ENCODE assay signal across 8 cellular contexts in genomic region chr2:113894156-113894743, GRCh38. TPM values are rescaled to one million over a fixed set of nuclear protein-coding genes. Genes with fewer than 3 reads are reported as not detected.
DNase-seq lines count a peak whose midpoint lies in the region; ATAC-seq, FAIRE-seq and TF ChIP-seq lines count a peak whose summit lies in the region.

No MANE protein-coding gene starts in this region.

- H3K9me3 Mint-ChIP-seq in WTC11 (no peaks in the 10 kb centered on the region), immature natural killer cell (no peaks in the 10 kb centered on the region)

- FAIRE-seq in A549 (lab: Jason Lieb, UNC) = no peak

- TF ChIP-seq CTCF in A549 (IDR thresholded peaks at IDR 0.05) = no peak
- no peak for TF ChIP-seq CTCF in WTC11 (IDR thresholded peaks at IDR 0.05)

- POLR2A ChIA-PET in A549 (lab: Yijun Ruan, JAX) = interaction anchor here (2.7 kb wide), 1 partner anchor 138 kb away, joined by 18 read pairs; the partner anchor contains the start of gene SLC35F5
- POLR2A ChIA-PET in WTC11 (lab: Charles Lee) = interaction anchor here (1.8 kb wide), 1 partner anchor 138 kb away, joined by 6 read pairs; the partner anchor contains the start of gene SLC35F5

- H3K4me3 ChIP-seq in A549 = peak overlapping the region; percentile 38

- DNase-seq in A549 (ENCODE audit: low read depth in 1 of 2, low spot score in 1 of 2) = peak; percentile 23 to 78
- peak; percentile 87 for DNase-seq in HCEC 1CT
- DNase-seq in WTC11 (ENCODE audit: low spot score) = no peak
- no peak for DNase-seq in immature natural killer cell
- no peak for DNase-seq in stimulated activated naive CD4-positive, alpha-beta T cell (lab: John Stamatoyannopoulos, UW)
- no peak for DNase-seq in amygdala (lab: John Stamatoyannopoulos, UW)

- TF ChIP-seq RAD21 in A549 (conservative IDR thresholded peaks at IDR 0.05 in 1 of 2, IDR thresholded peaks at IDR 0.05 in 1 of 2) = 0 out of 5 replicates have a peak, but pooled peaks have one; percentile 4 to 18

- H3K4me3 Mint-ChIP-seq in WTC11 (peak overlapping the region; percentile 29; the same call in 1 of the 2 replicates), immature natural killer cell (peak overlapping the region; percentile 74 to 100 (median 99))

- H3K36me3 Mint-ChIP-seq in WTC11 (no peaks in the 10 kb centered on the region), immature natural killer cell (peaks cover 4 to 11% (median 9%) of the 10 kb centered on the region in 3 donors)

- TF ChIP-seq POLR2A in A549 (IDR thresholded peaks at IDR 0.05; ENCODE audit: low read length) = no peak

- no peak; a peak in 1 of 5 replicates for TF ChIP-seq EP300 in A549 (IDR thresholded peaks at IDR 0.05)

- no peaks in the 10 kb centered on the region for H3K27me3 Mint-ChIP-seq in WTC11 (ENCODE audit: low read depth)
- peaks cover 10 to 14% (median 13%) of the 10 kb centered on the region in 3 donors for H3K27me3 Mint-ChIP-seq in immature natural killer cell (ENCODE audit: low read depth in 3 of 3)

- peaks cover 69% of the 10 kb centered on the region for H3K4me1 Mint-ChIP-seq in WTC11
- peaks cover 86 to 88% of the 10 kb centered on the region in 2 donors for H3K4me1 Mint-ChIP-seq in immature natural killer cell

- no peaks in the 10 kb centered on the region for H3K9me3 ChIP-seq in A549

- CTCF ChIA-PET in A549 (lab: Yijun Ruan, JAX) = interaction anchor here (0.9 to 2.0 kb wide), 5 partner anchors 14 to 139 kb away, joined by 3 to 5 read pairs (median 3); no protein-coding TSS in a partner anchor
- CTCF ChIA-PET in WTC11 (lab: Charles Lee) = interaction anchor here (1.2 kb wide), 1 partner anchor 9 kb away, joined by 4 read pairs; no protein-coding TSS in a partner anchor

- no peak overlapping the region for H3K27ac Mint-ChIP-seq in WTC11
- H3K27ac Mint-ChIP-seq in immature natural killer cell = peak overlapping the region; percentile 53 to 99 (median 84)

- H3K27ac ChIP-seq in A549 = peak overlapping the region; percentile 84 to 86

- peaks cover 72% of the 10 kb centered on the region for H3K4me1 ChIP-seq in A549

- peak; percentile 32 to 48; a peak in 5 of 6 replicates for ATAC-seq in A549
- ATAC-seq in WTC11 = no peak
- no peak for ATAC-seq in HG03045 (IDR thresholded peaks at IDR 0.05; ENCODE audit: unreplicated experiment)
- ATAC-seq in GM18517 (IDR thresholded peaks at IDR 0.05; ENCODE audit: unreplicated experiment) = no peak

- peak overlapping the region; percentile 96 for H3K4me2 ChIP-seq in A549

- 3% methylated on average over 7 of the region's 7 CpGs for WGBS in A549 (ENCODE audit: missing lambda C conversion rate)

TF ChIP-seq in A549, 52 proteins besides CTCF, POLR2A, EP300 and RAD21:
- TF ChIP-seq HDAC2 (IDR thresholded peaks at IDR 0.05) (no peak), CEBPB (IDR thresholded peaks at IDR 0.05) (peak; percentile 86 to 90), JUN (IDR thresholded peaks at IDR 0.05) (peak in 1 of 2 experiments; percentile 47; a peak in 1 of 5 replicates), HOXA7 (CRISPR knock-in tag; IDR thresholded peaks at IDR 0.05) (no peak), ZFP36 (IDR thresholded peaks at IDR 0.05; ENCODE audit: borderline replicate concordance, partially characterized antibody) (no peak), GATA3 (IDR thresholded peaks at IDR 0.05; ENCODE audit: borderline replicate concordance) (0 out of 2 replicates have a peak, but pooled peaks have one; percentile 13), EHF (CRISPR knock-in tag; IDR thresholded peaks at IDR 0.05) (no peak), ZSCAN20 (CRISPR knock-in tag; IDR thresholded peaks at IDR 0.05) (no peak), JUNB (IDR thresholded peaks at IDR 0.05) (peak; percentile 42), MAFK (IDR thresholded peaks at IDR 0.05; ENCODE audit: partially characterized antibody) (peak; percentile 69), FOSL2 (IDR thresholded peaks at IDR 0.05) (peak; percentile 80), FOSL2 (CRISPR knock-in tag; IDR thresholded peaks at IDR 0.05) (peak; percentile 97)
- TF ChIP-seq, protein P1, sequence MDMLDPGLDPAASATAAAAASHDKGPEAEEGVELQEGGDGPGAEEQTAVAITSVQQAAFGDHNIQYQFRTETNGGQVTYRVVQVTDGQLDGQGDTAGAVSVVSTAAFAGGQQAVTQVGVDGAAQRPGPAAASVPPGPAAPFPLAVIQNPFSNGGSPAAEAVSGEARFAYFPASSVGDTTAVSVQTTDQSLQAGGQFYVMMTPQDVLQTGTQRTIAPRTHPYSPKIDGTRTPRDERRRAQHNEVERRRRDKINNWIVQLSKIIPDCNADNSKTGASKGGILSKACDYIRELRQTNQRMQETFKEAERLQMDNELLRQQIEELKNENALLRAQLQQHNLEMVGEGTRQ (IDR thresholded peaks at IDR 0.05) = no peak
- TF ChIP-seq, protein P2, sequence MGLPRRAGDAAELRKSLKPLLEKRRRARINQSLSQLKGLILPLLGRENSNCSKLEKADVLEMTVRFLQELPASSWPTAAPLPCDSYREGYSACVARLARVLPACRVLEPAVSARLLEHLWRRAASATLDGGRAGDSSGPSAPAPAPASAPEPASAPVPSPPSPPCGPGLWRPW (IDR thresholded peaks at IDR 0.05) = peak; percentile 57; the same call in 1 of the 2 replicates
- TF ChIP-seq, protein P3, sequence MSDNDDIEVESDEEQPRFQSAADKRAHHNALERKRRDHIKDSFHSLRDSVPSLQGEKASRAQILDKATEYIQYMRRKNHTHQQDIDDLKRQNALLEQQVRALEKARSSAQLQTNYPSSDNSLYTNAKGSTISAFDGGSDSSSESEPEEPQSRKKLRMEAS (IDR thresholded peaks at IDR 0.05) = peak; percentile 35; the same call in 1 of the 2 replicates

TF ChIP-seq in WTC11, 78 proteins besides CTCF, POLR2A, EP300 and RAD21 (continues in another document):
- TF ChIP-seq GABPB1 (CRISPR knock-in tag; IDR thresholded peaks at IDR 0.05) (peak; percentile 98), ARID4B (CRISPR knock-in tag; IDR thresholded peaks at IDR 0.05; ENCODE audit: borderline replicate concordance) (no peak), ZNF281 (CRISPR knock-in tag; IDR thresholded peaks at IDR 0.05) (no peak), ZNF138 (CRISPR knock-in tag; conservative IDR thresholded peaks at IDR 0.05) (no peak)
- TF ChIP-seq, protein P4, sequence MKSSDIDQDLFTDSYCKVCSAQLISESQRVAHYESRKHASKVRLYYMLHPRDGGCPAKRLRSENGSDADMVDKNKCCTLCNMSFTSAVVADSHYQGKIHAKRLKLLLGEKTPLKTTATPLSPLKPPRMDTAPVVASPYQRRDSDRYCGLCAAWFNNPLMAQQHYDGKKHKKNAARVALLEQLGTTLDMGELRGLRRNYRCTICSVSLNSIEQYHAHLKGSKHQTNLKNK (CRISPR knock-in tag; IDR thresholded peaks at IDR 0.05) = no peak

RNA-seq across cellular contexts. Expression of gene ACTR3, which starts 4.4 kb away (rescaled TPM):
- polyA plus RNA-seq in A549 (2011; rRNA removed) (282 and 412 TPM in 2 replicates), A549 (2017; fragmentation: RNase III; extraction: RNeasy Plus Mini Kit Qiagen cat#74134 plus additional on column Dnase treatment) (359 to 392 TPM (median 378 TPM) in 3 replicates), immature natural killer cell (100 to 1,000 TPM; 501 to 732 (median 726) TPM)
- polyA plus RNA-seq in A549 (2012; cell fraction: cytosol; rRNA removed) = 113 and 114 TPM in 2 replicates
- 43.6 and 53.8 TPM in 2 replicates for polyA plus RNA-seq in A549 (2012; cell fraction: nucleus; rRNA removed)
- 214 and 239 TPM in 2 replicates for polyA minus RNA-seq in A549 (2011; rRNA and poly(A)+ RNA removed)
- total RNA-seq in WTC11 (2021) = 148 to 169 TPM (median 149 TPM) in 3 replicates

Comparison
In these comparisons a context has a peak if more than half of its experiments do, and no peak if none do; other contexts are left out.
1. ATAC-seq: peak in A549 (2 of 2); none in WTC11 (single experiment), HG03045 (single experiment) and GM18517 (single experiment).
2. DNase-seq: peak in A549 (2 of 2) and HCEC 1CT (single experiment); none in WTC11 (single experiment), immature natural killer cell (0 of 3), stimulated activated naive CD4-positive, alpha-beta T cell (0 of 6) and amygdala (0 of 56).